8 cellular contexts compared by ENCODE assay signal in the genomic region with DNA sequence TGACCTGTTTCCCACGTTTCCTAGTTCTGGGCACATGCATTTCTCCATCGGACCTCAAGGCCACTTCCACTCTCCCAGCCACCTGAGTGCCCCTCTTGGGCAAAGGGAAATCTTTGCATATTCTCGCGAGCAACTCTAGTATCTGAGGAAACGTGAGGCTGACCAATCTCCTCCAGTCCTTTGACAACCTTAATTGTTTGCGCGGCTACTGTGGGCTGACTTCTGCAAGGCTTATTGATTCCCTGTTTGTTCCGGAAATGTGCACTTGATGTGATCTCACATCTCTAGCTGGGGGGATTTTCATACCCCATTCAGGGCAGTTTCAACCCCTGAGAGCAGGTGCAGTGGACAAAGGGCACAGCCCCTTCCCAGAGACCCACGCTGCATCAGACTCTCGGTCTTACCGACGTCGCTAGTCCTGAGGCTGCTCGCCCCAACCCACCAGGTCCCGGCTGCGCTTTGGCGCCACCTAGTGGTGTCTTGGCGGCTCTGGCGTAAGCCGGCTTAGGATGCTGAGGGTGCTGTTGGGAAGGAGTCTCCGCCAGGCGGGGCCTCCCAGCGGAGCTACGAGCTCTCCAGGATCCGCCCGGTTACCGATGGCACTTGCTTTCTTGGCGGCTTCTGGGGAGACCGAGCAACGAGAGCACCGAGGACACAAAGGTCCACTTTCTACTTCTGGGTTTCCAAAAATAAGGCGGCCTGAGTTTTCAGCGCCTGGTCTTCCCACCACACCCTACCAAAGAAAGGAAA. TPM values are rescaled to one million over a fixed set of nuclear protein-coding genes. Genes with fewer than 3 reads are reported as not detected.
DNase-seq lines count a peak whose midpoint lies in the region; ATAC-seq and TF ChIP-seq lines count a peak whose summit lies in the region.

No MANE protein-coding gene starts in this region.

- no peak for TF ChIP-seq EP300 in esophagus muscularis mucosa (IDR thresholded peaks at IDR 0.05)

- no peaks in the 10 kb centered on the region for H3K9me3 ChIP-seq in OCI-LY7 (ENCODE audit: low read length)
- no peaks in the 10 kb centered on the region for H3K9me3 ChIP-seq in esophagus muscularis mucosa

- POLR2A ChIA-PET in OCI-LY7 (lab: Charles Lee): no interaction called here

- H3K36me3 ChIP-seq in OCI-LY7 (ENCODE audit: insufficient read depth, low read length): no peaks in the 10 kb centered on the region
- H3K36me3 ChIP-seq in esophagus muscularis mucosa: no peaks in the 10 kb centered on the region

- peak; percentile 88 for ATAC-seq in GM21529 (IDR thresholded peaks at IDR 0.05; ENCODE audit: unreplicated experiment)

- H2AFZ ChIP-seq in OCI-LY7 (ENCODE audit: low read length): no peak overlapping the region

- no peaks in the 10 kb centered on the region for H4K20me1 ChIP-seq in OCI-LY7 (ENCODE audit: insufficient read depth, low read length)

- H3K4me3 ChIP-seq in OCI-LY7 (ENCODE audit: low read depth, low read length, poor library complexity, severe bottlenecking) (no peak overlapping the region), esophagus muscularis mucosa (peak overlapping the region; percentile 17 to 45 (median 18))

- TF ChIP-seq CTCF in OCI-LY7 (conservative IDR thresholded peaks at IDR 0.05; ENCODE audit: low read length): peak; percentile 93
- peak in 2 of 3 experiments; percentile 85 to 92 for TF ChIP-seq CTCF in esophagus muscularis mucosa (IDR thresholded peaks at IDR 0.05)

- H3K4me2 ChIP-seq in OCI-LY7 (ENCODE audit: low read length): no peak overlapping the region

- H3K27ac ChIP-seq in OCI-LY7 (ENCODE audit: low read depth, low read length, poor library complexity, severe bottlenecking) (no peak overlapping the region), esophagus muscularis mucosa (replicated peaks in 1 of 4) (no peak overlapping the region)

- H3K4me1 ChIP-seq in OCI-LY7 (ENCODE audit: insufficient read depth, low read length, poor library complexity, severe bottlenecking) (no peaks in the 10 kb centered on the region), esophagus muscularis mucosa (peaks cover 4 to 12% (median 10%) of the 10 kb centered on the region in 4 donors)

- CTCF ChIA-PET in OCI-LY7 (lab: Charles Lee; ENCODE audit: unreplicated experiment): no interaction called here

- 0 out of 2 replicates have a peak, but pooled peaks cover 2% of the 10 kb centered on the region for H3K9me2 ChIP-seq in OCI-LY7 (ENCODE audit: insufficient read depth, low read length)

- 8% methylated on average over 33 of the region's 33 CpGs for WGBS in esophagus muscularis mucosa

- intact Hi-C loops in OCI-LY7 (cut with micrococcal nuclease; ENCODE audit: unreplicated experiment) (no loop called here), esophagus muscularis mucosa (cut with DNase I) (no loop called here)

- peaks cover 0 to 32% (median 3%) of the 10 kb centered on the region in 4 donors for H3K27me3 ChIP-seq in esophagus muscularis mucosa

- no peak for TF ChIP-seq POLR2A in esophagus muscularis mucosa (IDR thresholded peaks at IDR 0.05; ENCODE audit: low read depth)

- no TSS peak for BruUV-seq in OCI-LY7 (replicated peaks; lab: Mats Ljungman, UMichigan)

- H3K79me2 ChIP-seq in OCI-LY7 (ENCODE audit: insufficient read depth, low read depth, low read length): no peaks in the 10 kb centered on the region

- DNase-seq in DMS153 treated with DMSO at 0.1 percent for 48 hours (lab: John Stamatoyannopoulos, UW; ENCODE audit: unreplicated experiment): peak; percentile 85
- DNase-seq in HuH-7 (ENCODE audit: low spot score): peak; percentile 90
- peak; percentile 65 for DNase-seq in OCI-LY7 (ENCODE audit: low spot score)
- DNase-seq in activated T-cell treated with anti-CD3 and anti-CD28 coated beads for 48 hours (ENCODE audit: low read depth): peak; percentile 85
- DNase-seq in esophagus muscularis mucosa (ENCODE audit: extremely low spot score): no peak
- peak; percentile 89 for DNase-seq in myocyte (ENCODE audit: low read depth)
- DNase-seq in stimulated activated CD8-positive, alpha-beta memory T cell treated with anti-CD3 and anti-CD28 coated beads, Interleukin-7, amount 100 ng/mL, for 24 hours (ENCODE audit: low read depth): peak; percentile 69

RNA-seq across cellular contexts. Expression of a gene that starts 24.8 kb away (rescaled TPM):
- total RNA-seq in OCI-LY7 (2014; rRNA removed; shearing (Covaris generic)): not detected in 2 replicates
- total RNA-seq in OCI-LY7 (2022): not detected in 2 replicates
- 10 to 100 TPM; 30.3 to 57.0 (median 50.3) TPM for total RNA-seq in esophagus muscularis mucosa
- total RNA-seq in myocyte: 26.4 and 27.0 TPM in 2 replicates
- polyA plus RNA-seq in myocyte (2012): 32.5 TPM

RNA-seq across cellular contexts. Expression of a gene that starts 36.6 kb away (rescaled TPM):
- total RNA-seq in OCI-LY7 (2014; rRNA removed; shearing (Covaris generic)): not detected in 2 replicates
- total RNA-seq in OCI-LY7 (2022) (3.9 and 5.1 TPM in 2 replicates), esophagus muscularis mucosa (10 to 100 TPM; 24.5 to 45.9 (median 37.4) TPM), myocyte (15.4 and 17.7 TPM in 2 replicates)
- 12.2 TPM for polyA plus RNA-seq in myocyte (2012)

RNA-seq across cellular contexts. Expression of a gene that starts 54.9 kb away (rescaled TPM):
- not detected in 2 replicates for total RNA-seq in OCI-LY7 (2014; rRNA removed; shearing (Covaris generic))
- total RNA-seq in OCI-LY7 (2022) (not detected in 2 replicates), esophagus muscularis mucosa (not detected), myocyte (not detected in 2 replicates)
- 0.03 TPM for polyA plus RNA-seq in myocyte (2012)

Comparison
In these comparisons a context has a peak if more than half of its experiments do, and no peak if none do; other contexts are left out.
1. RNA of a gene that starts 24.8 kb away (total RNA-seq): 30.3 to 57.0 TPM in esophagus muscularis mucosa and 26.4 to 27.0 TPM in myocyte; not detected in OCI-LY7; every median in the first group is over 10 times any median in the second.